ENCODE assay signal across 2 cellular contexts in the genomic region with DNA sequence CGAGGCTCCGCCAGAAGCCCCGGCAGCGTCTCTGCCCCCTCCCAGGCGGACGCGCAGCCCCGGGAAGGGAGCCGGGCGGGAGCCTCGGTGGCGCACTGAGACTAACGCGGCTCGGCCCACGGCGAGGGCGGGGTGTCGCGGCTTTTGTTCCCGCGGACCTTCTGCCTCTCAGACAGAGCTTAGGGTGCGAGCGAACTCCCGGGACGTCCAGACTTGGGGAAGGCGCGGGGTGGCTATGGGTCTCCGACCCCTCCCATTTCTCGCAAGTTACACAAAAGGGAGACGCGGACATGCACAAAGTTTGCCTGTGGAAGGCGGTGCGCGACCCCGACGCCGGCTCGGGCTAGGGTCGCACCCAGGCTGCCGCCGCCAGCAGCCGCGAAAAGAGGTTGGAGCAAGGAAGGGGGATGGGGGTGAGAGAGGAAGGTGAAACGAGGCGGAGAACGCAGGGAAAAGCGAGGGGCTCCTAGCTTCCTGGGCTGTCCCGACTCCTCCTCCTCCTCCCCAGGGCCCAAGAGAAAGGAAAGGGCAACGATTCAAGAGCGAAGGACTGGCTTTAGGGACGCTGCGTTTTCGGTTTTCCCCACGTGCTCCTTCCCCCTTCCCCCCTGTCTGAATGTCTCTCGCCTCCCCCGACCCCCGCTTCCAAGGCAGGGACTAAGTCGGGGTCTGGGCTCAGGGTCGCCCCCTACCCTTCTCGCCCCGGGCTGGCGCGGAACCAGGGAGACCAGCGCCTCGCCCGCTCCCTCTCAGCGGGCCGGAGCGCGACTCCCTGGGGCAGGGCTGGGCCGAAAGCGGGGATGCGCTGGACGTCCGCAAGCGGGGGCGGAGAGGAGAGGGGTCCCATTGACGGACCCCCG.
TF ChIP-seq lines count a peak whose summit lies in the region.

No MANE protein-coding gene starts in this region.

TF ChIP-seq in HEK293, 187 proteins besides CTCF, POLR2A, EP300 and RAD21 (continues in another document):
- TF ChIP-seq ZNF623 (tag by site-specific recombination; IDR thresholded peaks at IDR 0.05) = no peak
- TF ChIP-seq ZIC2 (tag by site-specific recombination; IDR thresholded peaks at IDR 0.05) = peak; percentile 49
- no peak for TF ChIP-seq ZNF624 (tag by site-specific recombination; IDR thresholded peaks at IDR 0.05)
- TF ChIP-seq, protein P1, sequence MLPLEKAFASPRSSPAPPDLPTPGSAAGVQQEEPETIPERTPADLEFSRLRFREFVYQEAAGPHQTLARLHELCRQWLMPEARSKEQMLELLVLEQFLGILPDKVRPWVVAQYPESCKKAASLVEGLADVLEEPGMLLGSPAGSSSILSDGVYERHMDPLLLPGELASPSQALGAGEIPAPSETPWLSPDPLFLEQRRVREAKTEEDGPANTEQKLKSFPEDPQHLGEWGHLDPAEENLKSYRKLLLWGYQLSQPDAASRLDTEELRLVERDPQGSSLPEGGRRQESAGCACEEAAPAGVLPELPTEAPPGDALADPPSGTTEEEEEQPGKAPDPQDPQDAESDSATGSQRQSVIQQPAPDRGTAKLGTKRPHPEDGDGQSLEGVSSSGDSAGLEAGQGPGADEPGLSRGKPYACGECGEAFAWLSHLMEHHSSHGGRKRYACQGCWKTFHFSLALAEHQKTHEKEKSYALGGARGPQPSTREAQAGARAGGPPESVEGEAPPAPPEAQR (tag by site-specific recombination; IDR thresholded peaks at IDR 0.05) = no peak
- TF ChIP-seq ZBTB17 (tag by site-specific recombination; IDR thresholded peaks at IDR 0.05) = peak; percentile 72
- TF ChIP-seq ZNF302 (tag by site-specific recombination; IDR thresholded peaks at IDR 0.05; ENCODE audit: low read depth) = no peak
- TF ChIP-seq SP3 (tag by site-specific recombination; IDR thresholded peaks at IDR 0.05) = peak; percentile 4
- TF ChIP-seq, protein P2, sequence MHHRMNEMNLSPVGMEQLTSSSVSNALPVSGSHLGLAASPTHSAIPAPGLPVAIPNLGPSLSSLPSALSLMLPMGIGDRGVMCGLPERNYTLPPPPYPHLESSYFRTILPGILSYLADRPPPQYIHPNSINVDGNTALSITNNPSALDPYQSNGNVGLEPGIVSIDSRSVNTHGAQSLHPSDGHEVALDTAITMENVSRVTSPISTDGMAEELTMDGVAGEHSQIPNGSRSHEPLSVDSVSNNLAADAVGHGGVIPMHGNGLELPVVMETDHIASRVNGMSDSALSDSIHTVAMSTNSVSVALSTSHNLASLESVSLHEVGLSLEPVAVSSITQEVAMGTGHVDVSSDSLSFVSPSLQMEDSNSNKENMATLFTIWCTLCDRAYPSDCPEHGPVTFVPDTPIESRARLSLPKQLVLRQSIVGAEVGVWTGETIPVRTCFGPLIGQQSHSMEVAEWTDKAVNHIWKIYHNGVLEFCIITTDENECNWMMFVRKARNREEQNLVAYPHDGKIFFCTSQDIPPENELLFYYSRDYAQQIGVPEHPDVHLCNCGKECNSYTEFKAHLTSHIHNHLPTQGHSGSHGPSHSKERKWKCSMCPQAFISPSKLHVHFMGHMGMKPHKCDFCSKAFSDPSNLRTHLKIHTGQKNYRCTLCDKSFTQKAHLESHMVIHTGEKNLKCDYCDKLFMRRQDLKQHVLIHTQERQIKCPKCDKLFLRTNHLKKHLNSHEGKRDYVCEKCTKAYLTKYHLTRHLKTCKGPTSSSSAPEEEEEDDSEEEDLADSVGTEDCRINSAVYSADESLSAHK (tag by site-specific recombination; IDR thresholded peaks at IDR 0.05) = no peak
- no peak for TF ChIP-seq ZNF132 (tag by site-specific recombination; IDR thresholded peaks at IDR 0.05; ENCODE audit: borderline replicate concordance)
- TF ChIP-seq, protein P3, sequence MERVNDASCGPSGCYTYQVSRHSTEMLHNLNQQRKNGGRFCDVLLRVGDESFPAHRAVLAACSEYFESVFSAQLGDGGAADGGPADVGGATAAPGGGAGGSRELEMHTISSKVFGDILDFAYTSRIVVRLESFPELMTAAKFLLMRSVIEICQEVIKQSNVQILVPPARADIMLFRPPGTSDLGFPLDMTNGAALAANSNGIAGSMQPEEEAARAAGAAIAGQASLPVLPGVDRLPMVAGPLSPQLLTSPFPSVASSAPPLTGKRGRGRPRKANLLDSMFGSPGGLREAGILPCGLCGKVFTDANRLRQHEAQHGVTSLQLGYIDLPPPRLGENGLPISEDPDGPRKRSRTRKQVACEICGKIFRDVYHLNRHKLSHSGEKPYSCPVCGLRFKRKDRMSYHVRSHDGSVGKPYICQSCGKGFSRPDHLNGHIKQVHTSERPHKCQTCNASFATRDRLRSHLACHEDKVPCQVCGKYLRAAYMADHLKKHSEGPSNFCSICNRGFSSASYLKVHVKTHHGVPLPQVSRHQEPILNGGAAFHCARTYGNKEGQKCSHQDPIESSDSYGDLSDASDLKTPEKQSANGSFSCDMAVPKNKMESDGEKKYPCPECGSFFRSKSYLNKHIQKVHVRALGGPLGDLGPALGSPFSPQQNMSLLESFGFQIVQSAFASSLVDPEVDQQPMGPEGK (tag by site-specific recombination; IDR thresholded peaks at IDR 0.05) = peak; percentile 42
- TF ChIP-seq ZNF621 (tag by site-specific recombination; IDR thresholded peaks at IDR 0.05) = no peak
- TF ChIP-seq ZNF561 (tag by site-specific recombination; IDR thresholded peaks at IDR 0.05; ENCODE audit: borderline replicate concordance) = peak; percentile 56; the same call in 1 of the 2 replicates
- TF ChIP-seq, protein P4, sequence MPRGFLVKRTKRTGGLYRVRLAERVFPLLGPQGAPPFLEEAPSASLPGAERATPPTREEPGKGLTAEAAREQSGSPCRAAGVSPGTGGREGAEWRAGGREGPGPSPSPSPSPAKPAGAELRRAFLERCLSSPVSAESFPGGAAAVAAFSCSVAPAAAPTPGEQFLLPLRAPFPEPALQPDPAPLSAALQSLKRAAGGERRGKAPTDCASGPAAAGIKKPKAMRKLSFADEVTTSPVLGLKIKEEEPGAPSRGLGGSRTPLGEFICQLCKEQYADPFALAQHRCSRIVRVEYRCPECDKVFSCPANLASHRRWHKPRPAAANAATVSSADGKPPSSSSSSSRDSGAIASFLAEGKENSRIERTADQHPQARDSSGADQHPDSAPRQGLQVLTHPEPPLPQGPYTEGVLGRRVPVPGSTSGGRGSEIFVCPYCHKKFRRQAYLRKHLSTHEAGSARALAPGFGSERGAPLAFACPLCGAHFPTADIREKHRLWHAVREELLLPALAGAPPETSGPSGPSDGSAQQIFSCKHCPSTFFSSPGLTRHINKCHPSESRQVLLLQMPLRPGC (tag by site-specific recombination; IDR thresholded peaks at IDR 0.05) = no peak
- TF ChIP-seq KLF9 (tag by site-specific recombination; IDR thresholded peaks at IDR 0.05; ENCODE audit: low read depth) = 0 out of 2 replicates have a peak, but pooled peaks have one; percentile 9

TF ChIP-seq in GM12878, 131 proteins besides CTCF, POLR2A, EP300 and RAD21:
- TF ChIP-seq SMC3 (IDR thresholded peaks at IDR 0.05; ENCODE audit: borderline replicate concordance, low read length) (no peak), EED (IDR thresholded peaks at IDR 0.05; ENCODE audit: low read depth) (peak; percentile 55), EGR1 (IDR thresholded peaks at IDR 0.05; ENCODE audit: borderline replicate concordance in 1 of 2, low read depth in 2 of 2, low read length in 2 of 2) (peak in 1 of 2 experiments; percentile 42; a peak in 1 of 3 replicates), IKZF1 (conservative IDR thresholded peaks at IDR 0.05) (peak; percentile 15; the same call in 1 of the 2 replicates)
- TF ChIP-seq, protein P5, sequence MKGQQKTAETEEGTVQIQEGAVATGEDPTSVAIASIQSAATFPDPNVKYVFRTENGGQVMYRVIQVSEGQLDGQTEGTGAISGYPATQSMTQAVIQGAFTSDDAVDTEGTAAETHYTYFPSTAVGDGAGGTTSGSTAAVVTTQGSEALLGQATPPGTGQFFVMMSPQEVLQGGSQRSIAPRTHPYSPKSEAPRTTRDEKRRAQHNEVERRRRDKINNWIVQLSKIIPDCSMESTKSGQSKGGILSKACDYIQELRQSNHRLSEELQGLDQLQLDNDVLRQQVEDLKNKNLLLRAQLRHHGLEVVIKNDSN (IDR thresholded peaks at IDR 0.05; ENCODE audit: borderline replicate concordance, extremely low read length, insufficient read depth, low read depth, low read length) = peak; percentile 21
